ENCODE assay signal across 14 cellular contexts in the genomic region with DNA sequence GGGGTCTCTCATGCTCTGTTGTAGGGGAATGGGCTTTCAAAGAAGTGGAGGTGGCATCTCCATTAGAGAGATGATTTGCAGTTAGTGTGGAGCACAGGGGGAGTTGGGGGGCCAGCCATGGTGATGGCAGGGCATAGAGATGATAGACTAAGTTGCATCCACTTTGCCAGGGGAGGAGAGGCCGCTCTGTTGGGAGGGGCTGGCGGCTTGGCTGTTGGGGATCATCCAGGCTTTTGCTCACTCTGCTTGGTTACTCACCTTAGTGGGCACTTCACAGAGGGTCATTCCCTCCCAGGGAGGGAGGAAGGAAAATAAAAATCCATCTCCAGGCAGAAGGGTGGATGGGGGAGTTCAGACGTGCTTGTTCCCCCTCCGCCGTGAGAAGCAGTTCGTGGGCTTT. TPM values are rescaled to one million over a fixed set of nuclear protein-coding genes. Genes with fewer than 3 reads are reported as not detected.
DNase-seq lines count a peak whose midpoint lies in the region; ATAC-seq and TF ChIP-seq lines count a peak whose summit lies in the region.
"Had no signal": no experiment of that assay in that cellular context is flagged by ENCODE, and none has a peak within 500 bp of the region (broad histone marks: within the 10 kb centered on the region; RNA-seq: fewer than 3 reads in every experiment).

No MANE protein-coding gene starts in this region.

- H3K27me3 Mint-ChIP-seq in CD14-positive monocyte (ENCODE audit: low read depth in 3 of 3): peaks cover 0 to 2% (median 0%) of the 10 kb centered on the region in 3 donors

- intact Hi-C loops in CD14-positive monocyte (cut with micrococcal nuclease): no loop called here
- intact Hi-C loops in HCT116 (cut with micrococcal nuclease): no loop called here
- intact Hi-C loops in posterior vena cava (cut with DNase I): no loop called here
- intact Hi-C loops in upper lobe of right lung (cut with DNase I): no loop called here

- H3K9me2 ChIP-seq in HCT116 (ENCODE audit: insufficient read depth): no peaks in the 10 kb centered on the region

- H3K27me3 ChIP-seq in HCT116 (ENCODE audit: insufficient read depth, low read length): no peaks in the 10 kb centered on the region
- no peaks in the 10 kb centered on the region for H3K27me3 ChIP-seq in WERI-Rb-1 (ENCODE audit: insufficient read depth, low read depth, severe bottlenecking)
- no peaks in the 10 kb centered on the region for H3K27me3 ChIP-seq in upper lobe of right lung

- H3K4me2 ChIP-seq in HCT116 (ENCODE audit: low read length): peak overlapping the region; percentile 64
- H3K4me2 ChIP-seq: GM23338 had no signal

- no peaks in the 10 kb centered on the region for H4K20me1 ChIP-seq in HCT116 (ENCODE audit: insufficient read depth)

- no peak for TF ChIP-seq POLR2A in HCT116 (IDR thresholded peaks at IDR 0.05; ENCODE audit: borderline replicate concordance, extremely low read depth, insufficient read depth, insufficient read length)

- H3K4me3 Mint-ChIP-seq in CD14-positive monocyte: no peak overlapping the region
- H3K4me3 Mint-ChIP-seq: CD8-positive, alpha-beta memory T cell; GM23338 had no signal

- no peak overlapping the region for H2AFZ ChIP-seq in HCT116 (ENCODE audit: low read depth, low read length, poor library complexity, severe bottlenecking)
- H2AFZ ChIP-seq: GM23338 had no signal

- BruUV-seq in HCT116 (replicated peaks; lab: Mats Ljungman, UMichigan): no TSS peak

- no peaks in the 10 kb centered on the region for H3K36me3 ChIP-seq in HCT116 (ENCODE audit: control insufficient read depth in 1 of 2, insufficient read depth in 2 of 2, low read length in 2 of 2)
- peaks cover 60% of the 10 kb centered on the region for H3K36me3 ChIP-seq in WERI-Rb-1
- peaks cover 7% of the 10 kb centered on the region for H3K36me3 ChIP-seq in upper lobe of right lung

- no peak overlapping the region for H3K9ac ChIP-seq in HCT116 (ENCODE audit: low read length)

- H3K9me3 ChIP-seq in HCT116 (ENCODE audit: control insufficient read depth in 1 of 2, insufficient read depth in 1 of 2, low read depth in 1 of 2, low read length in 2 of 2) (no peaks in the 10 kb centered on the region), WERI-Rb-1 (ENCODE audit: severe bottlenecking) (no peaks in the 10 kb centered on the region), upper lobe of right lung (no peaks in the 10 kb centered on the region)
- H3K9me3 ChIP-seq: Caco-2 had no signal

- peaks cover 0 to 4% (median 0%) of the 10 kb centered on the region in 7 donors for H3K9me3 Mint-ChIP-seq in CD14-positive monocyte
- H3K9me3 Mint-ChIP-seq: CD8-positive, alpha-beta memory T cell; GM23338 had no signal

- TF ChIP-seq RAD21 in HCT116 (IDR thresholded peaks at IDR 0.05; ENCODE audit: low read depth): no peak

- H3K4me1 ChIP-seq in HCT116 (ENCODE audit: control insufficient read depth in 1 of 2, insufficient read depth in 2 of 2, low read length in 2 of 2) (peaks cover 22 to 40% of the 10 kb centered on the region in 2 experiments), upper lobe of right lung (no peaks in the 10 kb centered on the region)
- H3K4me1 ChIP-seq: Caco-2 had no signal

- CTCF ChIA-PET in HCT116 (lab: Charles Lee): interaction anchor here (2.7 kb wide), 1 partner anchor 11 kb away, joined by 7 read pairs; no protein-coding TSS in a partner anchor

- DNase-seq in CD14-positive monocyte (ENCODE audit: low spot score): no peak
- no peak for DNase-seq in HCT116 (ENCODE audit: low read depth, low spot score)
- no peak for DNase-seq in WERI-Rb-1
- peak; percentile 73 for DNase-seq in posterior vena cava (ENCODE audit: low spot score)
- no peak for DNase-seq in LoVo (ENCODE audit: low spot score)
- no peak for DNase-seq in upper lobe of right lung
- no peak for DNase-seq in HCEC 1CT
- DNase-seq: Caco-2; CD8-positive, alpha-beta memory T cell; DND-41; H7 had no signal

- H3K4me3 ChIP-seq in HCT116 (replicated peaks in 1 of 2; ENCODE audit: low read depth in 1 of 2, low read length in 2 of 2) (peak overlapping the region in 1 of 2 experiments; percentile 6; a peak in 1 of 4 replicates), WERI-Rb-1 (ENCODE audit: low read depth, low read length) (no peak overlapping the region), upper lobe of right lung (no peak overlapping the region)
- H3K4me3 ChIP-seq: GM23338, K562 had no signal

- TF ChIP-seq CTCF in CD14-positive monocyte (IDR thresholded peaks at IDR 0.05) (no peak), HCT116 (IDR thresholded peaks at IDR 0.05 in 2 of 3, conservative IDR thresholded peaks at IDR 0.05 in 1 of 3; ENCODE audit: borderline replicate concordance in 1 of 3, insufficient read depth in 1 of 3, low read depth in 2 of 3, low read length in 2 of 3) (no peak), WERI-Rb-1 (IDR thresholded peaks at IDR 0.05; ENCODE audit: low read depth, low read length) (no peak), upper lobe of right lung (IDR thresholded peaks at IDR 0.05) (no peak)

- peaks cover 74% of the 10 kb centered on the region for H3K4me1 Mint-ChIP-seq in CD14-positive monocyte

- H3K27ac ChIP-seq in HCT116 (ENCODE audit: low read depth, low read length): peak overlapping the region; percentile 40
- peak overlapping the region; percentile 95 for H3K27ac ChIP-seq in WERI-Rb-1
- no peak overlapping the region for H3K27ac ChIP-seq in upper lobe of right lung

- H3K79me2 ChIP-seq in HCT116 (ENCODE audit: insufficient read depth, low read length): no peaks in the 10 kb centered on the region

- RAD21 ChIA-PET in HCT116 (lab: Charles Lee; ENCODE audit: low non-redundant PET in 1 of 2, low total read pairs in 2 of 2, uncharacterized antibody in 2 of 2, unreplicated experiment in 2 of 2): no interaction called here

- H3K36me3 Mint-ChIP-seq in CD14-positive monocyte: peaks cover 18 to 31% of the 10 kb centered on the region in 2 donors

- H3K27ac Mint-ChIP-seq in CD14-positive monocyte: peak overlapping the region; percentile 89 to 98 (median 96)
- H3K27ac Mint-ChIP-seq: GM23338 had no signal

- POLR2A ChIA-PET in HCT116 (lab: Charles Lee): interaction anchor here (4.6 kb wide), 1 partner anchor 11 kb away, joined by 22 read pairs; no protein-coding TSS in a partner anchor

- no peak for ATAC-seq in HCT116
- no peak for ATAC-seq in GM21737 (IDR thresholded peaks at IDR 0.05; ENCODE audit: unreplicated experiment)
- no peak for ATAC-seq in upper lobe of right lung
- ATAC-seq: GM23338, K562 had no signal

TF ChIP-seq in HCT116, 20 proteins besides CTCF, POLR2A, EP300 and RAD21:
- TF ChIP-seq SIN3A (IDR thresholded peaks at IDR 0.05; ENCODE audit: low read depth): no peak
- TF ChIP-seq, protein P1, sequence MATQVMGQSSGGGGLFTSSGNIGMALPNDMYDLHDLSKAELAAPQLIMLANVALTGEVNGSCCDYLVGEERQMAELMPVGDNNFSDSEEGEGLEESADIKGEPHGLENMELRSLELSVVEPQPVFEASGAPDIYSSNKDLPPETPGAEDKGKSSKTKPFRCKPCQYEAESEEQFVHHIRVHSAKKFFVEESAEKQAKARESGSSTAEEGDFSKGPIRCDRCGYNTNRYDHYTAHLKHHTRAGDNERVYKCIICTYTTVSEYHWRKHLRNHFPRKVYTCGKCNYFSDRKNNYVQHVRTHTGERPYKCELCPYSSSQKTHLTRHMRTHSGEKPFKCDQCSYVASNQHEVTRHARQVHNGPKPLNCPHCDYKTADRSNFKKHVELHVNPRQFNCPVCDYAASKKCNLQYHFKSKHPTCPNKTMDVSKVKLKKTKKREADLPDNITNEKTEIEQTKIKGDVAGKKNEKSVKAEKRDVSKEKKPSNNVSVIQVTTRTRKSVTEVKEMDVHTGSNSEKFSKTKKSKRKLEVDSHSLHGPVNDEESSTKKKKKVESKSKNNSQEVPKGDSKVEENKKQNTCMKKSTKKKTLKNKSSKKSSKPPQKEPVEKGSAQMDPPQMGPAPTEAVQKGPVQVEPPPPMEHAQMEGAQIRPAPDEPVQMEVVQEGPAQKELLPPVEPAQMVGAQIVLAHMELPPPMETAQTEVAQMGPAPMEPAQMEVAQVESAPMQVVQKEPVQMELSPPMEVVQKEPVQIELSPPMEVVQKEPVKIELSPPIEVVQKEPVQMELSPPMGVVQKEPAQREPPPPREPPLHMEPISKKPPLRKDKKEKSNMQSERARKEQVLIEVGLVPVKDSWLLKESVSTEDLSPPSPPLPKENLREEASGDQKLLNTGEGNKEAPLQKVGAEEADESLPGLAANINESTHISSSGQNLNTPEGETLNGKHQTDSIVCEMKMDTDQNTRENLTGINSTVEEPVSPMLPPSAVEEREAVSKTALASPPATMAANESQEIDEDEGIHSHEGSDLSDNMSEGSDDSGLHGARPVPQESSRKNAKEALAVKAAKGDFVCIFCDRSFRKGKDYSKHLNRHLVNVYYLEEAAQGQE (IDR thresholded peaks at IDR 0.05; ENCODE audit: low read depth): no peak
- TF ChIP-seq YY1 (IDR thresholded peaks at IDR 0.05; ENCODE audit: extremely low read depth, insufficient replicate concordance, low read depth, low read length): no peak
- TF ChIP-seq EZH2 (IDR thresholded peaks at IDR 0.05): no peak
- TF ChIP-seq EZH2phosphoT487 (IDR thresholded peaks at IDR 0.05; ENCODE audit: borderline replicate concordance): no peak
- TF ChIP-seq ELF1 (IDR thresholded peaks at IDR 0.05; ENCODE audit: borderline replicate concordance, low read depth): no peak
- TF ChIP-seq ZFX (IDR thresholded peaks at IDR 0.05): no peak
- TF ChIP-seq CBX3 (IDR thresholded peaks at IDR 0.05; ENCODE audit: low read depth): no peak
- TF ChIP-seq JUND (IDR thresholded peaks at IDR 0.05): no peak
- no peak for TF ChIP-seq FOSL1 (IDR thresholded peaks at IDR 0.05; ENCODE audit: low read depth)
- TF ChIP-seq, protein P2, sequence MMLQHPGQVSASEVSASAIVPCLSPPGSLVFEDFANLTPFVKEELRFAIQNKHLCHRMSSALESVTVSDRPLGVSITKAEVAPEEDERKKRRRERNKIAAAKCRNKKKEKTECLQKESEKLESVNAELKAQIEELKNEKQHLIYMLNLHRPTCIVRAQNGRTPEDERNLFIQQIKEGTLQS (IDR thresholded peaks at IDR 0.05): no peak
- no peak for TF ChIP-seq TCF7L2 (IDR thresholded peaks at IDR 0.05; ENCODE audit: borderline replicate concordance, extremely low read depth, insufficient read depth, insufficient read length)
- TF ChIP-seq ZNF274 (IDR thresholded peaks at IDR 0.05; ENCODE audit: low read depth, low read length): no peak

RNA-seq across cellular contexts. Expression of a gene that starts 31.4 kb away (rescaled TPM):
- 10 to 100 TPM in 1 of 2 donors, 1 to 10 TPM in 1; 8.2 to 10.5 TPM for polyA plus RNA-seq in CD14-positive monocyte
- total RNA-seq in HCT116 (2021; ENCODE audit: unreplicated experiment): not detected
- 0.04 and 0.16 TPM in 2 replicates for polyA plus RNA-seq in HCT116 (2012)
- 10 to 100 TPM; 24.5 to 43.0 TPM for total RNA-seq in posterior vena cava
- total RNA-seq in upper lobe of right lung: 10.9 TPM

RNA-seq across cellular contexts. Expression of a gene that starts 46.3 kb away (rescaled TPM):
- polyA plus RNA-seq in CD14-positive monocyte: 10 to 100 TPM; 16.6 to 28.4 TPM
- 5.9 TPM for total RNA-seq in HCT116 (2021; ENCODE audit: unreplicated experiment)
- polyA plus RNA-seq in HCT116 (2012): 5.5 and 6.5 TPM in 2 replicates
- 1 to 10 TPM; 3.5 to 6.2 TPM for total RNA-seq in posterior vena cava
- 14.8 TPM for total RNA-seq in upper lobe of right lung

Comparison
In these comparisons a context has a peak if more than half of its experiments do, and no peak if none do; other contexts are left out.
1. RNA of a gene that starts 31.4 kb away (total RNA-seq): 24.5 to 43.0 TPM in posterior vena cava and 10.9 TPM in upper lobe of right lung (single experiment); not detected in HCT116 (single experiment); every median in the first group is over 10 times any median in the second.